15 cellular contexts compared by ENCODE assay signal in genomic region chr11:89960841-89961240, GRCh38. TPM values are rescaled to one million over a fixed set of nuclear protein-coding genes. Genes with fewer than 3 reads are reported as not detected.
DNase-seq lines count a peak whose midpoint lies in the region; FAIRE-seq and TF ChIP-seq lines count a peak whose summit lies in the region.
"Not testable (repeated sequence)": the region's sequence is repeated elsewhere in the genome, so short reads cannot be mapped to it uniquely, and the experiment has no call there.
"Had no signal": no experiment of that assay in that cellular context is flagged by ENCODE, and none has a peak within 500 bp of the region (broad histone marks: within the 10 kb centered on the region; RNA-seq: fewer than 3 reads in every experiment).

No MANE protein-coding gene starts in this region.

- not testable (repeated sequence) for H3K4me3 ChIP-seq in spleen

- H3K4me3 Mint-ChIP-seq in chondrocyte (ENCODE audit: unreplicated experiment); osteocyte (ENCODE audit: unreplicated experiment): not testable (repeated sequence)

- H3K4me1 ChIP-seq in spleen, result not testable (repeated sequence)

- not testable (repeated sequence) for H3K9me3 ChIP-seq in spleen

- not testable (repeated sequence) for H3K27ac ChIP-seq in spleen

- H3K27me3 Mint-ChIP-seq in chondrocyte (ENCODE audit: low read depth); osteocyte (ENCODE audit: unreplicated experiment): not testable (repeated sequence)

- 85 to 97% (median 92%) methylated on average over 3 to 6 of the region's 6 CpGs for WGBS in spleen, 5 donors

- intact Hi-C loops in spleen (cut with DNase I; ENCODE audit: low total_unique reads), result not testable (repeated sequence)

- H3K27me3 ChIP-seq in spleen (replicated peaks in 1 of 7), result not testable (repeated sequence)

- not testable (repeated sequence) for H3K36me3 ChIP-seq in spleen

- peak; percentile 23 for FAIRE-seq in A204.1 (lab: Jason Lieb, UNC)

- not testable (repeated sequence) for TF ChIP-seq CTCF in chondrocyte (IDR thresholded peaks at IDR 0.05); osteocyte (IDR thresholded peaks at IDR 0.05); spleen (IDR thresholded peaks at IDR 0.05 in 8 of 11, conservative IDR thresholded peaks at IDR 0.05 in 3 of 11)

- not testable (repeated sequence) for H3K4me1 Mint-ChIP-seq in chondrocyte (ENCODE audit: low read depth); osteocyte (ENCODE audit: unreplicated experiment)

- H3K27ac Mint-ChIP-seq in chondrocyte (ENCODE audit: unreplicated experiment); osteocyte (ENCODE audit: unreplicated experiment): not testable (repeated sequence)

- not testable (repeated sequence) for H3K36me3 Mint-ChIP-seq in chondrocyte (ENCODE audit: low read depth); osteocyte (ENCODE audit: unreplicated experiment)

- DNase-seq in chondrocyte (ENCODE audit: low spot score) (peak; percentile 2), inferior parietal cortex (ENCODE audit: extremely low spot score) (peak; percentile 0), osteocyte (ENCODE audit: extremely low spot score, unreplicated experiment) (peak; percentile 51), spleen (peak; percentile 2)

- not testable (repeated sequence) for H3K9me3 Mint-ChIP-seq in chondrocyte (ENCODE audit: low read depth); osteocyte (ENCODE audit: unreplicated experiment)

- not testable (repeated sequence) for TF ChIP-seq POLR2A in spleen (IDR thresholded peaks at IDR 0.05)

RNA-seq across cellular contexts. Expression of gene TRIM64, which starts 5.0 kb away (rescaled TPM):
- total RNA-seq in chondrocyte, result not detected in 3 replicates
- total RNA-seq in osteocyte, result not detected in 2 replicates
- total RNA-seq in spleen, result not detected
- polyA plus RNA-seq in spleen, result not detected
- total RNA-seq: A172; A673; CD4-positive, alpha-beta memory T cell; CD4-positive, CD25-positive, alpha-beta regulatory T cell; CD8-positive, alpha-beta memory T cell; Daoy; G401; GM12878 had no signal
- polyA plus RNA-seq: AG04450; CD14-positive monocyte; CD4-positive, alpha-beta memory T cell; CD4-positive, CD25-positive, alpha-beta regulatory T cell; CD8-positive, alpha-beta memory T cell; GM12878 had no signal

RNA-seq across cellular contexts. Expression of gene TRIM49D2, which starts 37.0 kb away (rescaled TPM):
- total RNA-seq in chondrocyte, result not detected in 3 replicates
- not detected in 2 replicates for total RNA-seq in osteocyte
- total RNA-seq in spleen, result not detected
- not detected for polyA plus RNA-seq in spleen
- total RNA-seq: A172; A673; CD4-positive, alpha-beta memory T cell; CD4-positive, CD25-positive, alpha-beta regulatory T cell; CD8-positive, alpha-beta memory T cell; Daoy; GM12878 had no signal
- polyA plus RNA-seq: AG04450; CD14-positive monocyte; CD4-positive, alpha-beta memory T cell; CD4-positive, CD25-positive, alpha-beta regulatory T cell; CD8-positive, alpha-beta memory T cell; GM12878 had no signal

RNA-seq across cellular contexts. Expression of gene TRIM49D1, which starts 38.8 kb away (rescaled TPM):
- total RNA-seq in chondrocyte (not detected in 3 replicates), osteocyte (not detected in 2 replicates), spleen (not detected)
- polyA plus RNA-seq in spleen, result not detected
- total RNA-seq: A172; A673; CD4-positive, alpha-beta memory T cell; CD4-positive, CD25-positive, alpha-beta regulatory T cell; CD8-positive, alpha-beta memory T cell; Daoy; GM12878 had no signal
- polyA plus RNA-seq: AG04450; CD14-positive monocyte; CD4-positive, alpha-beta memory T cell; CD4-positive, CD25-positive, alpha-beta regulatory T cell; CD8-positive, alpha-beta memory T cell; GM12878 had no signal

Comparison
In these comparisons a context has a peak if more than half of its experiments do, and no peak if none do; other contexts are left out.
1. DNase-seq: peak in every context shown above with its lines; median percentile 51 in osteocyte; 2 in chondrocyte; 2 in spleen; 0 in inferior parietal cortex.